Comparison of ENCODE assay signal across 8 cellular contexts in genomic region chr11:32829680-32830412, GRCh38. TPM values are rescaled to one million over a fixed set of nuclear protein-coding genes. Genes with fewer than 3 reads are reported as not detected.
DNase-seq lines count a peak whose midpoint lies in the region; ATAC-seq and TF ChIP-seq lines count a peak whose summit lies in the region.

Gene PRRG4 (plus strand): TSS chr11:32829927. CDS start chr11:32830530, 603 bp downstream.

- peaks cover 28% of the 10 kb centered on the region for H3K27me3 Mint-ChIP-seq in activated CD4-positive, alpha-beta memory T cell treated with anti-CD3 and anti-CD28 coated beads, Interleukin-2, amount 10 ng/mL, durations not matched to agents 7 days and 5 days
- H3K27me3 Mint-ChIP-seq in natural killer cell (ENCODE audit: low read depth in 2 of 2) (peaks cover 12% of the 10 kb centered on the region in 2 donors), type B pancreatic cell (peaks cover 37% of the 10 kb centered on the region)

- no peaks in the 10 kb centered on the region for H3K9me3 ChIP-seq in A673 (ENCODE audit: low read depth, low read length, poor library complexity, severe bottlenecking)

- TF ChIP-seq CTCF in A673 (conservative IDR thresholded peaks at IDR 0.05; ENCODE audit: low read depth, low read length) (no peak), GM13977 (IDR thresholded peaks at IDR 0.05; ENCODE audit: extremely low read depth, insufficient read depth, missing control alignments) (no peak), fibroblast of mammary gland (conservative IDR thresholded peaks at IDR 0.05; ENCODE audit: control insufficient read depth, insufficient read depth, low read depth, low read length) (no peak), natural killer cell (IDR thresholded peaks at IDR 0.05) (no peak), type B pancreatic cell (conservative IDR thresholded peaks at IDR 0.05) (no peak)

- no peaks in the 10 kb centered on the region for H3K36me3 ChIP-seq in A673 (ENCODE audit: insufficient read depth, low read length, poor library complexity, severe bottlenecking)

- peak within 1 kb of the TSS; percentile 63 for H3K27ac Mint-ChIP-seq in activated CD4-positive, alpha-beta memory T cell treated with anti-CD3 and anti-CD28 coated beads, Interleukin-2, amount 10 ng/mL, durations not matched to agents 7 days and 5 days
- H3K27ac Mint-ChIP-seq in natural killer cell (peak within 1 kb of the TSS in 1 of 2 donors; percentile 40), type B pancreatic cell (peak within 1 kb of the TSS; percentile 97)

- H3K4me3 ChIP-seq in A673 (ENCODE audit: low read depth, low read length, poor library complexity, severe bottlenecking): peak within 1 kb of the TSS; percentile 60
- peak within 1 kb of the TSS; percentile 41 for H3K4me3 ChIP-seq in fibroblast of mammary gland (ENCODE audit: control insufficient read depth, low read depth, low read length)

- in situ Hi-C loops in GM13977 (cut with MboI; ENCODE audit: low pct_unique_long_range_greater_than_20kb, low sequenced_read_pairs, unreplicated experiment): loop anchor here (10.0 kb wide), 1 partner anchor 65 kb away; the partner anchor contains the start of gene QSER1

- peaks cover 13% of the 10 kb centered on the region for H3K4me1 Mint-ChIP-seq in activated CD4-positive, alpha-beta memory T cell treated with anti-CD3 and anti-CD28 coated beads, Interleukin-2, amount 10 ng/mL, durations not matched to agents 7 days and 5 days
- H3K4me1 Mint-ChIP-seq in natural killer cell (peaks cover 7 to 13% of the 10 kb centered on the region in 2 donors), type B pancreatic cell (ENCODE audit: unreplicated experiment) (peaks cover 17% of the 10 kb centered on the region)

- POLR2A ChIA-PET in A673 (lab: Charles Lee; ENCODE audit: low non-redundant PET): interaction anchor here (0.6 kb wide), 1 partner anchor 8 kb away, joined by 3 read pairs; no protein-coding TSS in a partner anchor
- POLR2A ChIA-PET in activated CD4-positive, alpha-beta memory T cell treated with anti-CD3 and anti-CD28 coated beads, Interleukin-2, amount 10 ng/mL, durations not matched to agents 7 days and 5 days (lab: Charles Lee): interaction anchor here (1.1 to 1.4 kb wide), 2 partner anchors 11 to 62 kb away, joined by 3 to 4 read pairs; no protein-coding TSS in a partner anchor

- H3K36me3 Mint-ChIP-seq in activated CD4-positive, alpha-beta memory T cell treated with anti-CD3 and anti-CD28 coated beads, Interleukin-2, amount 10 ng/mL, durations not matched to agents 7 days and 5 days (ENCODE audit: low read depth): no peaks in the 10 kb centered on the region
- no peaks in the 10 kb centered on the region for H3K36me3 Mint-ChIP-seq in natural killer cell
- no peaks in the 10 kb centered on the region for H3K36me3 Mint-ChIP-seq in type B pancreatic cell

- peak within 1 kb of the TSS; percentile 83 for H3K4me3 Mint-ChIP-seq in activated CD4-positive, alpha-beta memory T cell treated with anti-CD3 and anti-CD28 coated beads, Interleukin-2, amount 10 ng/mL, durations not matched to agents 7 days and 5 days
- peak within 1 kb of the TSS; percentile 81 for H3K4me3 Mint-ChIP-seq in natural killer cell
- H3K4me3 Mint-ChIP-seq in type B pancreatic cell: peak within 1 kb of the TSS; percentile 94

- intact Hi-C loops in A673 (cut with micrococcal nuclease; ENCODE audit: unreplicated experiment) (no loop called here), natural killer cell (cut with micrococcal nuclease) (no loop called here)

- no peaks in the 10 kb centered on the region for H3K27me3 ChIP-seq in A673 (replicated peaks; ENCODE audit: insufficient read depth, low read depth, low read length, poor library complexity)

- ATAC-seq in HG02623 (IDR thresholded peaks at IDR 0.05; ENCODE audit: unreplicated experiment) (peak; percentile 81), natural killer cell (peak; percentile 53 to 73 (median 70))

- DNase-seq in A673 (ENCODE audit: low spot score): peak; percentile 87
- DNase-seq in GM13977 (ENCODE audit: low spot score): peak; percentile 85
- peak; percentile 22 for DNase-seq in NCI-H1048 (lab: John Stamatoyannopoulos, UW)
- DNase-seq in activated CD4-positive, alpha-beta memory T cell treated with anti-CD3 and anti-CD28 coated beads, Interleukin-2, amount 10 ng/mL, durations not matched to agents 7 days and 5 days: peak; percentile 59
- peak; percentile 24 for DNase-seq in fibroblast of mammary gland (ENCODE audit: low read depth)
- DNase-seq in natural killer cell: peak; percentile 18
- DNase-seq in type B pancreatic cell (ENCODE audit: extremely low spot score, unreplicated experiment): peak; percentile 74

- H3K27ac ChIP-seq in A673 (ENCODE audit: low read depth, low read length, poor library complexity, severe bottlenecking): peak within 1 kb of the TSS; percentile 5

- H3K9me3 Mint-ChIP-seq in activated CD4-positive, alpha-beta memory T cell treated with anti-CD3 and anti-CD28 coated beads, Interleukin-2, amount 10 ng/mL, durations not matched to agents 7 days and 5 days: no peaks in the 10 kb centered on the region
- H3K9me3 Mint-ChIP-seq in natural killer cell (no peaks in the 10 kb centered on the region), type B pancreatic cell (no peaks in the 10 kb centered on the region)

- CTCF ChIA-PET in A673 (lab: Charles Lee): interaction anchor here (0.5 to 0.6 kb wide), 2 partner anchors 21 to 29 kb away, joined by 3 read pairs; no protein-coding TSS in a partner anchor
- CTCF ChIA-PET in activated CD4-positive, alpha-beta memory T cell treated with anti-CD3 and anti-CD28 coated beads, Interleukin-2, amount 10 ng/mL, durations not matched to agents 7 days and 5 days (lab: Charles Lee): interaction anchor here (1.4 kb wide), 1 partner anchor 14 kb away, joined by 3 read pairs; no protein-coding TSS in a partner anchor

- H3K4me1 ChIP-seq in A673 (ENCODE audit: insufficient read depth, low read length, poor library complexity, severe bottlenecking): peaks cover 22% of the 10 kb centered on the region

- BruUV-seq in A673 (replicated peaks; lab: Mats Ljungman, UMichigan): no TSS peak

RNA-seq across cellular contexts. Expression of gene PRRG4, which starts in this region (rescaled TPM):
- total RNA-seq in A673 (2021): 2.9 and 3.8 TPM in 2 replicates
- under 1 TPM; 0.50 to 0.53 TPM for total RNA-seq in activated CD4-positive, alpha-beta memory T cell treated with anti-CD3 and anti-CD28 coated beads, Interleukin-2, amount 10 ng/mL, durations not matched to agents 7 days and 5 days
- total RNA-seq in natural killer cell: under 1 TPM; 0.14 to 0.25 (median 0.19) TPM
- 6.0 and 18.8 TPM in 2 replicates for total RNA-seq in type B pancreatic cell (ENCODE audit: low replicate concordance)

Comparison
In these comparisons a context has a peak if more than half of its experiments do, and no peak if none do; other contexts are left out.
1. Peak in every context shown above with its lines: DNase-seq, ATAC-seq, H3K4me3 ChIP-seq and H3K27ac ChIP-seq.
2. Peak in DNase-seq in activated CD4-positive, alpha-beta memory T cell treated with anti-CD3 and anti-CD28 coated beads, Interleukin-2, amount 10 ng/mL, durations not matched to agents 7 days and 5 days; RNA of the gene not detected or under 1 TPM.
3. Peak in DNase-seq and ATAC-seq in natural killer cell; RNA of the gene not detected or under 1 TPM.
4. DNase-seq: peak in every context shown above with its lines; median percentile 87 in A673; 85 in GM13977; 74 in type B pancreatic cell; 59 in activated CD4-positive, alpha-beta memory T cell treated with anti-CD3 and anti-CD28 coated beads, Interleukin-2, amount 10 ng/mL, durations not matched to agents 7 days and 5 days; 24 in fibroblast of mammary gland; 22 in NCI-H1048; 18 in natural killer cell.